ENCODE assay signal across 1 cellular context in genomic region chr17:1559743-1560581, GRCh38.
TF ChIP-seq lines count a peak whose summit lies in the region.

No MANE protein-coding gene starts in this region.

TF ChIP-seq in GM23338, 12 proteins besides CTCF, POLR2A, EP300 and RAD21 (continued from another document):
- TF ChIP-seq JUNB (IDR thresholded peaks at IDR 0.05; ENCODE audit: unreplicated experiment) (no peak), ZNF331 (CRISPR knock-in tag; IDR thresholded peaks at IDR 0.05; ENCODE audit: low read depth) (no peak)
